In genomic region chr12:18752280-18752920, GRCh38 we compare ENCODE assay signal across 2 cellular contexts.
TF ChIP-seq lines count a peak whose summit lies in the region.

No MANE protein-coding gene starts in this region.

TF ChIP-seq in IMR-90, 13 proteins besides CTCF, POLR2A, EP300 and RAD21:
- peak; percentile 86 for TF ChIP-seq MAFK (IDR thresholded peaks at IDR 0.05; ENCODE audit: low read depth, low read length)
- TF ChIP-seq USF2 (IDR thresholded peaks at IDR 0.05; ENCODE audit: low read depth, low read length): no peak
- peak; percentile 78; the same call in 1 of the 2 replicates for TF ChIP-seq NFE2L2 (IDR thresholded peaks at IDR 0.05; ENCODE audit: low read depth, low read length)

TF ChIP-seq in H1, 55 proteins besides CTCF, POLR2A, EP300 and RAD21:
- TF ChIP-seq EGR1 (IDR thresholded peaks at IDR 0.05; ENCODE audit: borderline replicate concordance, low read depth, low read length) (no peak), HDAC6 (IDR thresholded peaks at IDR 0.05; ENCODE audit: low read depth, low read length) (no peak), SIRT6 (IDR thresholded peaks at IDR 0.05; ENCODE audit: low read length) (no peak), CTBP2 (IDR thresholded peaks at IDR 0.05; ENCODE audit: borderline replicate concordance, insufficient read depth, insufficient read length, low read length) (no peak), HDAC2 (IDR thresholded peaks at IDR 0.05; ENCODE audit: borderline replicate concordance in 1 of 2, low read depth in 2 of 2, low read length in 2 of 2) (no peak; a peak in 1 of 4 replicates), JUND (IDR thresholded peaks at IDR 0.05; ENCODE audit: low read length) (no peak), BACH1 (IDR thresholded peaks at IDR 0.05; ENCODE audit: low read length) (peak; percentile 91), YY1 (IDR thresholded peaks at IDR 0.05; ENCODE audit: low read depth, low read length) (no peak), JUN (IDR thresholded peaks at IDR 0.05; ENCODE audit: low read depth, low read length) (no peak), PHF8 (conservative IDR thresholded peaks at IDR 0.05; ENCODE audit: low read depth, low read length) (no peak), BCL11A (IDR thresholded peaks at IDR 0.05; ENCODE audit: low read depth in 2 of 2, low read length in 2 of 2) (no peak), SIX5 (IDR thresholded peaks at IDR 0.05; ENCODE audit: low read depth, low read length) (no peak), POLR2AphosphoS5 (IDR thresholded peaks at IDR 0.05; ENCODE audit: low read depth, low read length) (no peak), MAFK (IDR thresholded peaks at IDR 0.05; ENCODE audit: low read depth, low read length) (peak; percentile 67; the same call in 1 of the 2 replicates), CEBPB (IDR thresholded peaks at IDR 0.05; ENCODE audit: low read depth, low read length) (no peak), MAX (IDR thresholded peaks at IDR 0.05) (0 out of 2 replicates have a peak, but pooled peaks have one; percentile 15), NRF1 (IDR thresholded peaks at IDR 0.05; ENCODE audit: low read depth, low read length) (no peak), KDM5A (IDR thresholded peaks at IDR 0.05; ENCODE audit: low read length) (no peak), POU5F1 (IDR thresholded peaks at IDR 0.05; ENCODE audit: low read depth, low read length) (no peak), SUZ12 (IDR thresholded peaks at IDR 0.05; ENCODE audit: low read length) (no peak), CHD1 (IDR thresholded peaks at IDR 0.05; ENCODE audit: low read depth, low read length) (no peak)
TF ChIP-seq in H1: peak in this region for 3.
